Comparison of ENCODE assay signal across 22 cellular contexts in the genomic region with DNA sequence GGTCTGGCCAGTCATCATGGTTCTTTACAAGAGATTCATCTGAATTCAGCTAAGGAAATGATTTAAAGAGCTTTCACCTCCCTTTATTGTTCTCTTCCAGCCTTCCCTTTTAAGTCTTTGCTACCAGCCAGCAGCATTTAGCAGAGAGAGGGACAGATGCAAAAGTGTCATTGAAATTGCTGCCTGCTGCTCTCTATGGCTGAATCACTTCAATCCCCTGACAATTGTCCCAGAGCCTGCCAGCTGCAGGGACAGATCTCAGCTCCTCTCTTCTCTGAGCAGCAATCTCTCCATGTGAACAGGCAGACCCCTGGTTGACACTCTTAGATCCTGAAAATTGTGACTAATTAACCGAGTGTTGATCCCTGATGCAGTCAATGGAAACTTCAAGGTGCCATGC.
A peak's percentile ranks its signal among the peaks of the same experiment; 100 is the strongest.
DNase-seq lines count a peak whose midpoint lies in the region; ATAC-seq and TF ChIP-seq lines count a peak whose summit lies in the region.
"Had no signal": no experiment of that assay in that cellular context is flagged by ENCODE, and none has a peak within 500 bp of the region (broad histone marks: within the 10 kb centered on the region; RNA-seq: fewer than 3 reads in every experiment).

No MANE protein-coding gene starts in this region.

- no peaks in the 10 kb centered on the region for H3K4me1 ChIP-seq in MM.1S (ENCODE audit: low read length)
- H3K4me1 ChIP-seq in mammary epithelial cell (ENCODE audit: insufficient read depth, low read length): no peaks in the 10 kb centered on the region
- H3K4me1 ChIP-seq: breast epithelium, lower lobe of right lung, tibial nerve had no signal

- 0% methylated on average over 1 of the region's 1 CpG for WGBS in mammary epithelial cell (ENCODE audit: low coverage, missing lambda C conversion rate)

- peak overlapping the region; percentile 33 for H3K4me3 ChIP-seq in neural cell (ENCODE audit: low read length)
- H3K4me3 ChIP-seq in MM.1S (ENCODE audit: low read length): no peak overlapping the region
- no peak overlapping the region for H3K4me3 ChIP-seq in mammary epithelial cell (replicated peaks in 1 of 3; ENCODE audit: insufficient read depth in 1 of 3, low read depth in 2 of 3, low read length in 3 of 3)
- H3K4me3 ChIP-seq: breast epithelium, lower lobe of right lung, tibial nerve had no signal

- TF ChIP-seq CTCF in neural cell (IDR thresholded peaks at IDR 0.05; ENCODE audit: poor library complexity, severe bottlenecking) (no peak), MM.1S (IDR thresholded peaks at IDR 0.05; ENCODE audit: low read length) (no peak), mammary epithelial cell (conservative IDR thresholded peaks at IDR 0.05 in 1 of 2, IDR thresholded peaks at IDR 0.05 in 1 of 2; ENCODE audit: extremely low read depth in 1 of 2, insufficient read depth in 1 of 2, low read depth in 1 of 2, low read length in 2 of 2) (no peak)

- no peaks in the 10 kb centered on the region for H3K9me2 ChIP-seq in neural cell (ENCODE audit: insufficient read depth, low read length)
- H3K9me2 ChIP-seq in MM.1S (replicated peaks; ENCODE audit: insufficient read depth, low read length): no peaks in the 10 kb centered on the region

- H2AFZ ChIP-seq in neural cell (ENCODE audit: low read depth, low read length) (peak overlapping the region; percentile 32), MM.1S (ENCODE audit: low read length) (no peak overlapping the region), mammary epithelial cell (ENCODE audit: low read depth, low read length) (no peak overlapping the region)

- H3K27ac ChIP-seq in neural cell (ENCODE audit: low read length) (peak overlapping the region; percentile 83), MM.1S (ENCODE audit: low read length) (no peak overlapping the region), mammary epithelial cell (ENCODE audit: insufficient read depth, low read depth, low read length) (no peak overlapping the region)
- H3K27ac ChIP-seq: breast epithelium, lower lobe of right lung, tibial nerve had no signal

- H3K9ac ChIP-seq in neural cell (ENCODE audit: low read length) (peak overlapping the region; percentile 36), MM.1S (ENCODE audit: low read length) (no peak overlapping the region), mammary epithelial cell (ENCODE audit: insufficient read depth, low read length) (no peak overlapping the region)

- CTCF ChIA-PET in mammary epithelial cell (lab: Charles Lee; ENCODE audit: low non-redundant PET): no interaction called here

- in situ Hi-C loops in mammary epithelial cell (cut with MboI; ENCODE audit: low sequenced_read_pairs in 2 of 2): no loop called here

- DNase-seq in Ammon's horn (ENCODE audit: low spot score) (peak; percentile 84), NCI-H345 treated with DMSO at 0.1 percent for 48 hours (lab: John Stamatoyannopoulos, UW; ENCODE audit: unreplicated experiment) (peak; percentile 66), ecto neural progenitor cell (ENCODE audit: low spot score) (peak; percentile 66), MM.1S (no peak), mammary epithelial cell (no peak)
- DNase-seq: activated CD4-positive, alpha-beta T cell treated with anti-CD3 and anti-CD28 coated beads, Interleukin-2, amount 50 U/mL, for 4 hours; activated T-cell treated with anti-CD3 and anti-CD28 coated beads, Interleukin-2, amount 50 U/mL, for 1 hour; dermis blood vessel endothelial cell; Karpas-422; lower lobe of right lung; naive thymus-derived CD8-positive, alpha-beta T cell; NCI-H1092; NCI-H446; stimulated activated CD4-positive, alpha-beta T cell treated with anti-CD3 and anti-CD28 coated beads, Interleukin-12 subunit alpha, Interleukin-12 subunit beta, amount 100 ng/mL, for 4 hours had no signal

- peak; percentile 72 for TF ChIP-seq EP300 in neural cell (conservative IDR thresholded peaks at IDR 0.05; ENCODE audit: poor library complexity, severe bottlenecking)

- H4K20me1 ChIP-seq in neural cell (ENCODE audit: insufficient read depth): no peaks in the 10 kb centered on the region
- no peaks in the 10 kb centered on the region for H4K20me1 ChIP-seq in MM.1S (ENCODE audit: insufficient read depth, low read length)
- no peaks in the 10 kb centered on the region for H4K20me1 ChIP-seq in mammary epithelial cell (ENCODE audit: insufficient read depth, low read length)

- ATAC-seq in HG03159 (IDR thresholded peaks at IDR 0.05; ENCODE audit: unreplicated experiment) (no peak), HG03108 (IDR thresholded peaks at IDR 0.05; ENCODE audit: unreplicated experiment) (no peak)
- ATAC-seq: activated naive CD4-positive, alpha-beta T cell treated with anti-CD3 and anti-CD28 coated beads, Interleukin-2, amount 50 U/mL, for 72 hours; lower lobe of right lung; naive thymus-derived CD8-positive, alpha-beta T cell; Right ventricle myocardium inferior; stimulated activated effector memory CD8-positive, alpha-beta T cell treated with anti-CD3 and anti-CD28 coated beads, Interleukin-12 subunit alpha, Interleukin-12 subunit beta, amount 100 ng/mL, for 72 hours had no signal

- peak; percentile 9 for TF ChIP-seq RAD21 in neural cell (conservative IDR thresholded peaks at IDR 0.05)

- H3K9me3 ChIP-seq in neural cell (ENCODE audit: low read length) (no peaks in the 10 kb centered on the region), MM.1S (replicated peaks; ENCODE audit: insufficient read depth, low read length) (no peaks in the 10 kb centered on the region), mammary epithelial cell (replicated peaks; ENCODE audit: insufficient read depth, low read length) (peaks cover 1% of the 10 kb centered on the region)
- H3K9me3 ChIP-seq: breast epithelium, lower lobe of right lung, tibial nerve had no signal

- no peak overlapping the region for H3K4me2 ChIP-seq in neural cell (ENCODE audit: low read length)
- no peak overlapping the region for H3K4me2 ChIP-seq in MM.1S (ENCODE audit: low read depth, low read length)
- H3K4me2 ChIP-seq in mammary epithelial cell (ENCODE audit: insufficient read depth, low read depth, low read length): no peak overlapping the region

- intact Hi-C loops in mammary epithelial cell (cut with micrococcal nuclease): no loop called here

- no TSS peak for BruUV-seq in mammary epithelial cell (replicated peaks; lab: Mats Ljungman, UMichigan)

- H3K36me3 ChIP-seq in neural cell (ENCODE audit: insufficient read depth, low read length): no peaks in the 10 kb centered on the region
- H3K36me3 ChIP-seq in MM.1S (replicated peaks; ENCODE audit: insufficient read depth, low read length): no peaks in the 10 kb centered on the region
- H3K36me3 ChIP-seq in mammary epithelial cell (ENCODE audit: insufficient read depth, low read length): no peaks in the 10 kb centered on the region
- H3K36me3 ChIP-seq: lower lobe of right lung, tibial nerve had no signal

- H3K27me3 ChIP-seq in neural cell (ENCODE audit: insufficient read depth, low read depth, low read length): no peaks in the 10 kb centered on the region
- H3K27me3 ChIP-seq in MM.1S (replicated peaks; ENCODE audit: insufficient read depth, low read length): no peaks in the 10 kb centered on the region
- no peaks in the 10 kb centered on the region for H3K27me3 ChIP-seq in mammary epithelial cell (ENCODE audit: insufficient read depth, low read length)
- H3K27me3 ChIP-seq: breast epithelium, tibial nerve had no signal

- H3K79me2 ChIP-seq in neural cell (replicated peaks; ENCODE audit: insufficient read depth, low read length) (no peaks in the 10 kb centered on the region), MM.1S (ENCODE audit: low read length) (no peaks in the 10 kb centered on the region), mammary epithelial cell (ENCODE audit: insufficient read depth, low read length) (no peaks in the 10 kb centered on the region)

- dilution Hi-C loops in mammary epithelial cell (cut with HindIII; ENCODE audit: low sequenced_read_pairs): no loop called here

- H3F3A ChIP-seq in neural cell (ENCODE audit: insufficient read depth, low read length, poor library complexity, severe bottlenecking): no peaks in the 10 kb centered on the region
- H3F3A ChIP-seq in MM.1S (ENCODE audit: insufficient read depth, low read length): no peaks in the 10 kb centered on the region

TF ChIP-seq in neural cell, 6 proteins besides CTCF, POLR2A, EP300 and RAD21:
- TF ChIP-seq TAF1 (IDR thresholded peaks at IDR 0.05; ENCODE audit: low read depth) (no peak), POLR2AphosphoS5 (IDR thresholded peaks at IDR 0.05) (peak; percentile 53)
TF ChIP-seq in neural cell: peak in this region for 1.

Comparison
In these comparisons a context has a peak if more than half of its experiments do, and no peak if none do; other contexts are left out.
1. DNase-seq: peak in Ammon's horn (single experiment), NCI-H345 treated with DMSO at 0.1 percent for 48 hours (single experiment) and ecto neural progenitor cell (single experiment); none in MM.1S (single experiment) and mammary epithelial cell (single experiment).